1 cellular context compared by ENCODE assay signal in the genomic region with DNA sequence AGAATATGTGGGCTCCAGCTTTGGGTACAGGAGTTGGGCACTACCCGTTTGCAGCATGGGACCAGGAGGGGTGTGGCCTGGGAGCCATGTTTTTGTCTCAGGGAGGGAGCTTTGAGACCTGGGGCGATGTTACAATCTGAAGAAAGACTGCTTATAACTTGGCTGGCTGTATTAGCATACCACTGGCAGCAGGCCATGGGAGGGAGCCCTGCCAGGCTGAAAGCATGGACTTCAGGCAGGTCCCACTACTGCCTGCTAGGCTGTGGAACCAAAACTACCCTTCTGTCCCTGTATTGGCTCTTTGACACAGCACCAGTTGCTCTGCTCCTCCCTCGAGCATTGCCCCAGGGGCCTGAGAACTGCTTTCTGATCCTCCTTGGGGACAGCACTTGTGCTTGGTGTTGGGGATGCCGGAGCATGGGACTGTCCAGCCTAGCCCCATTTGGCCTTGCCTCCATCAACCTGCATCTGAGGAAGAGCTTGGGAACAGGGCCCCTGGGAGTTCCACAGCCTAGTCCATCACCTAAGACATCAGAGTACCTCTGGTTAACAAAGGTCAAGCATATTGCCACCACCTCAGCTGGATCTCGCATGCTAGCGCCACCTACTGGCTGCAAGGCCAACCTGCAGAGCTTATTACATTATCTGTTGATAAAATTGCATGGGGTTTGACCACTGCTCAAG.
TF ChIP-seq lines count a peak whose summit lies in the region.

No MANE protein-coding gene starts in this region.

TF ChIP-seq in H1, 55 proteins besides CTCF, POLR2A, EP300 and RAD21:
- TF ChIP-seq BCL11A (IDR thresholded peaks at IDR 0.05; ENCODE audit: low read depth in 2 of 2, low read length in 2 of 2) (no peak), JUND (IDR thresholded peaks at IDR 0.05; ENCODE audit: low read length) (no peak), SIRT6 (IDR thresholded peaks at IDR 0.05; ENCODE audit: low read length) (no peak), CHD1 (IDR thresholded peaks at IDR 0.05; ENCODE audit: low read depth, low read length) (no peak), PHF8 (conservative IDR thresholded peaks at IDR 0.05; ENCODE audit: low read depth, low read length) (no peak)
